ENCODE assay signal across 8 cellular contexts in genomic region chr9:70419546-70420266, GRCh38. TPM values are rescaled to one million over a fixed set of nuclear protein-coding genes. Genes with fewer than 3 reads are reported as not detected.
DNase-seq lines count a peak whose midpoint lies in the region; ATAC-seq and TF ChIP-seq lines count a peak whose summit lies in the region.

No MANE protein-coding gene starts in this region.

- H3K9me3 ChIP-seq in ascending aorta = no peaks in the 10 kb centered on the region
- no peaks in the 10 kb centered on the region for H3K9me3 ChIP-seq in right cardiac atrium (ENCODE audit: control insufficient read depth, low read length)
- H3K9me3 ChIP-seq in uterus = no peaks in the 10 kb centered on the region

- H3K4me3 ChIP-seq in ascending aorta = peak overlapping the region; percentile 54 to 75
- peak overlapping the region; percentile 45 for H3K4me3 ChIP-seq in right cardiac atrium (ENCODE audit: low read length)
- H3K4me3 ChIP-seq in uterus = peak overlapping the region; percentile 47 to 54

- intact Hi-C loops in ascending aorta (cut with DNase I) = loop anchor here (1.0 to 10.0 kb wide), 5 partner anchors 61 to 1945 kb away; partner anchors contain the start of gene ZFAND5
- intact Hi-C loops in right cardiac atrium (cut with DNase I) = loop anchor here (2.0 to 10.0 kb wide), 10 partner anchors 48 to 185 kb away; no protein-coding TSS in a partner anchor
- intact Hi-C loops in uterus (cut with DNase I; ENCODE audit: low total_unique reads) = loop anchor here (1.0 kb wide), 1 partner anchor 61 kb away; no protein-coding TSS in a partner anchor

- H3K36me3 ChIP-seq in ascending aorta (no peaks in the 10 kb centered on the region), uterus (no peaks in the 10 kb centered on the region)

- no peaks in the 10 kb centered on the region for H3K27me3 ChIP-seq in ascending aorta
- H3K27me3 ChIP-seq in right cardiac atrium (ENCODE audit: control insufficient read depth, insufficient read depth) = no peaks in the 10 kb centered on the region
- H3K27me3 ChIP-seq in uterus = no peaks in the 10 kb centered on the region

- DNase-seq in GM13977 (ENCODE audit: low spot score) (peak; percentile 87), NCI-H1694 (lab: John Stamatoyannopoulos, UW) (peak; percentile 68), T-helper 1 cell (peak; percentile 79 to 94 (median 83)), ascending aorta (ENCODE audit: low spot score in 2 of 2) (peak; percentile 93 to 98), right cardiac atrium (peak; percentile 96 to 98 (median 98)), putamen (ENCODE audit: low spot score) (peak; percentile 89), uterus (peak; percentile 96 to 99)

- H3K4me1 ChIP-seq in ascending aorta = peaks cover 14 to 43% of the 10 kb centered on the region in 2 donors
- peaks cover 9% of the 10 kb centered on the region for H3K4me1 ChIP-seq in right cardiac atrium (ENCODE audit: control insufficient read depth, insufficient read depth, low read length)
- H3K4me1 ChIP-seq in uterus = peaks cover 3 to 15% of the 10 kb centered on the region in 2 donors

- TF ChIP-seq POLR2A in uterus (IDR thresholded peaks at IDR 0.05) = peak; percentile 66 to 92

- TF ChIP-seq CTCF in GM13977 (IDR thresholded peaks at IDR 0.05; ENCODE audit: extremely low read depth, insufficient read depth, missing control alignments) (no peak), ascending aorta (IDR thresholded peaks at IDR 0.05) (peak in 2 of 3 experiments; percentile 9 to 17), uterus (IDR thresholded peaks at IDR 0.05) (peak in 2 of 4 experiments; percentile 8 to 35)

- in situ Hi-C loops in GM13977 (cut with MboI; ENCODE audit: low pct_unique_long_range_greater_than_20kb, low sequenced_read_pairs, unreplicated experiment) = no loop called here

- ATAC-seq in HG02884 (IDR thresholded peaks at IDR 0.05; ENCODE audit: unreplicated experiment) (peak; percentile 21), right cardiac atrium (peak; percentile 77 to 79)

- under 1% methylated on average over 43 of the region's 43 CpGs for WGBS in right cardiac atrium

- H3K27ac ChIP-seq in ascending aorta = peak overlapping the region; percentile 100
- peak overlapping the region; percentile 100 for H3K27ac ChIP-seq in right cardiac atrium (ENCODE audit: low read length)
- H3K27ac ChIP-seq in uterus = peak overlapping the region; percentile 100

RNA-seq across cellular contexts. Expression of gene KLF9, which starts 5.2 kb away (rescaled TPM):
- total RNA-seq in ascending aorta (98.7 TPM), right cardiac atrium (10 to 100 TPM; 59.3 to 76.6 (median 72.6) TPM), uterus (100 to 1,000 TPM in 2 of 4 donors, 10 to 100 TPM in 2; 19.1 to 146 (median 98.7) TPM)
- 39.5 TPM for polyA plus RNA-seq in right cardiac atrium

Comparison
In these comparisons a context has a peak if more than half of its experiments do, and no peak if none do; other contexts are left out.
1. Peak in every context shown above with its lines: DNase-seq, ATAC-seq, H3K4me3 ChIP-seq and H3K27ac ChIP-seq.